In genomic region chr6:5367510-5367909, GRCh38 we compare ENCODE assay signal across 13 cellular contexts.
DNase-seq lines count a peak whose midpoint lies in the region; ATAC-seq lines count a peak whose summit lies in the region.
"Had no signal": no experiment of that assay in that cellular context is flagged by ENCODE, and none has a peak within 500 bp of the region (broad histone marks: within the 10 kb centered on the region; RNA-seq: fewer than 3 reads in every experiment).

No MANE protein-coding gene starts in this region.

- DNase-seq in NCI-H2171 treated with DMSO at 0.1 percent for 48 hours (lab: John Stamatoyannopoulos, UW) (peak; percentile 19), NCI-H2171 (lab: John Stamatoyannopoulos, UW) (no peak), NCI-H69 (lab: John Stamatoyannopoulos, UW) (peak; percentile 57), nucleus accumbens (lab: John Stamatoyannopoulos, UW) (no peak)
- no peak for DNase-seq in stimulated activated CD4-positive, alpha-beta T cell treated with anti-CD3 and anti-CD28 coated beads, Interleukin-4, amount 100 ng/mL, for 4 hours
- DNase-seq: 8988T; CD4-positive, alpha-beta memory T cell; DMS153; DMS79; GDM1; H9 had no signal

- peak; percentile 67 for ATAC-seq in esophagus mucosa
- no peak for ATAC-seq in HG02798 (IDR thresholded peaks at IDR 0.05; ENCODE audit: poor library complexity, unreplicated experiment)

Comparison
In these comparisons a context has a peak if more than half of its experiments do, and no peak if none do; other contexts are left out.
1. DNase-seq: peak in NCI-H2171 treated with DMSO at 0.1 percent for 48 hours (single experiment) and NCI-H69 (single experiment); none in NCI-H2171 (single experiment), nucleus accumbens (0 of 56) and stimulated activated CD4-positive, alpha-beta T cell treated with anti-CD3 and anti-CD28 coated beads, Interleukin-4, amount 100 ng/mL, for 4 hours (0 of 2).